1 cellular context compared by ENCODE assay signal in genomic region chr19:42440357-42441046, GRCh38.
TF ChIP-seq lines count a peak whose summit lies in the region.

No MANE protein-coding gene starts in this region.

TF ChIP-seq in HEK293, 187 proteins besides CTCF, POLR2A, EP300 and RAD21:
- TF ChIP-seq PRDM10 (tag by site-specific recombination; IDR thresholded peaks at IDR 0.05) (peak; percentile 50; the same call in 1 of the 2 replicates), KLF9 (tag by site-specific recombination; IDR thresholded peaks at IDR 0.05; ENCODE audit: low read depth) (0 out of 2 replicates have a peak, but pooled peaks have one; percentile 9), KLF8 (tag by site-specific recombination; IDR thresholded peaks at IDR 0.05) (0 out of 2 replicates have a peak, but pooled peaks have one; percentile 25), ZNF488 (tag by site-specific recombination; IDR thresholded peaks at IDR 0.05) (no peak), ZNF248 (tag by site-specific recombination; IDR thresholded peaks at IDR 0.05) (no peak), ZNF660 (tag by site-specific recombination; IDR thresholded peaks at IDR 0.05) (peak; percentile 77; the same call in 1 of the 2 replicates), ZFHX2 (tag by site-specific recombination; conservative IDR thresholded peaks at IDR 0.05) (peak; percentile 72), ZNF561 (tag by site-specific recombination; IDR thresholded peaks at IDR 0.05; ENCODE audit: borderline replicate concordance) (peak; percentile 70; the same call in 1 of the 2 replicates), ZNF654 (tag by site-specific recombination; IDR thresholded peaks at IDR 0.05; ENCODE audit: low read depth) (peak; percentile 16), ZNF274 (IDR thresholded peaks at IDR 0.05; ENCODE audit: low read length) (no peak), ZNF274 (tag by site-specific recombination; IDR thresholded peaks at IDR 0.05; ENCODE audit: borderline replicate concordance) (no peak)
TF ChIP-seq in HEK293: peak in this region for 7.
